15 cellular contexts compared by ENCODE assay signal in genomic region chr3:17795733-17796132, GRCh38.
"Had no signal": no experiment of that assay in that cellular context is flagged by ENCODE, and none has a peak within 500 bp of the region (broad histone marks: within the 10 kb centered on the region; RNA-seq: fewer than 3 reads in every experiment).

No MANE protein-coding gene starts in this region.

- DNase-seq: activated naive CD4-positive, alpha-beta T cell treated with Interleukin-2 at 50 U/mL for 16 hours; activated T-cell treated with anti-CD3 and anti-CD28 coated beads for 4 hours; aorta; heart right ventricle; islet precursor cell; left lung; mucosa of descending colon; naive thymus-derived CD4-positive, alpha-beta T cell; pancreas; sigmoid colon; stimulated activated CD4-positive, alpha-beta T cell treated with anti-CD3 and anti-CD28 coated beads, Interleukin-1b, Interleukin-23, amount 100 ng/mL, for 48 hours; SW 1271; thyroid gland had no signal

- H3K4me1 Mint-ChIP-seq: naive thymus-derived CD4-positive, alpha-beta T cell had no signal

- H3K36me3 ChIP-seq: cardiac muscle cell, heart right ventricle, left lung, pancreas, sigmoid colon, thyroid gland had no signal

- H3K4me3 Mint-ChIP-seq: naive thymus-derived CD4-positive, alpha-beta T cell; T-helper 2 cell treated with Interferon-gamma antibody and Interleukin-4, amounts not matched to agents 5 μg/mL and 100 μg/mL, for 36 hours had no signal

- H3K4me3 ChIP-seq: cardiac muscle cell, heart right ventricle, left lung, mucosa of descending colon, pancreas, sigmoid colon, thyroid gland had no signal

- H3K27me3 ChIP-seq: cardiac muscle cell, heart right ventricle, left lung, pancreas, sigmoid colon, thyroid gland had no signal

- H3K27ac Mint-ChIP-seq: naive thymus-derived CD4-positive, alpha-beta T cell; T-helper 2 cell treated with Interferon-gamma antibody and Interleukin-4, amounts not matched to agents 5 μg/mL and 100 μg/mL, for 36 hours had no signal

- H3K27ac ChIP-seq: cardiac muscle cell, heart right ventricle, left lung, pancreas, sigmoid colon, thyroid gland had no signal
